Comparison of ENCODE assay signal across 8 cellular contexts in the genomic region with DNA sequence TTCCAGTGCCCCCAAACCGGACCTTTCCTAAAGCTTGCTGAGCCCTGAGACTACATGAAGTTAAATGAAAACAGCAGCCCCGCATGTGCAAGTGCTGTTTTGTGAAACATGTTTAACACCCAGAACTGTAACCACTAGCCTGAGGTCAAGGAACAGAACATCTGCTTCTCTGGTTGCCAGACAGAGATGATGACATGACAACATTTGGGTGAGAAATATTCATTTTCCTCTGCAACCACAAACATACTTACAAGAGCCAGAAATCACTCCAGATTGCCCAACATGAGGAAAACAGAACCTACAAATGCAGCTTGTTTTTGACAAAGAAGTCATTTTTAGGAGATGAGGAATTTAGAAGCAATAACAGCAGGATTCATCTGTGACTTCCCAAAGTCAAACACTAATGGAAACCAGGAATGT.
DNase-seq lines count a peak whose midpoint lies in the region; ATAC-seq and TF ChIP-seq lines count a peak whose summit lies in the region.

No MANE protein-coding gene starts in this region.

- no peaks in the 10 kb centered on the region for H3K79me2 ChIP-seq in PC-3 (ENCODE audit: low read length)

- no peak overlapping the region for H3K4me3 Mint-ChIP-seq in activated B cell treated with CpG ODN at 0.5 μM for 24 hours

- no peaks in the 10 kb centered on the region for H3F3A ChIP-seq in PC-3 (ENCODE audit: low read length, unreplicated experiment)

- H3K27ac ChIP-seq in PC-3 (ENCODE audit: low read length), result no peak overlapping the region
- H3K27ac ChIP-seq in effector memory CD4-positive, alpha-beta T cell (ENCODE audit: insufficient read depth, low read length, poor library complexity, severe bottlenecking), result no peak overlapping the region

- no TSS peak for BruUV-seq in PC-3 (replicated peaks; lab: Mats Ljungman, UMichigan)

- no peak overlapping the region for H3K9ac ChIP-seq in PC-3 (ENCODE audit: low read length)

- no peaks in the 10 kb centered on the region for H3K9me2 ChIP-seq in PC-3 (replicated peaks; ENCODE audit: low read length)

- POLR2A ChIA-PET in activated B cell treated with CpG ODN at 0.5 μM for 24 hours (lab: Charles Lee) (interaction anchor here (0.6 to 2.3 kb wide), 6 partner anchors 24 to 276 kb away, joined by 3 to 10 read pairs (median 6); no protein-coding TSS in a partner anchor), PC-3 (lab: Charles Lee; ENCODE audit: unreplicated experiment) (no interaction called here)

- H3K27me3 Mint-ChIP-seq in activated B cell treated with CpG ODN at 0.5 μM for 24 hours, result no peaks in the 10 kb centered on the region

- no peaks in the 10 kb centered on the region for H3K9me3 Mint-ChIP-seq in activated B cell treated with CpG ODN at 0.5 μM for 24 hours

- peaks cover 8% of the 10 kb centered on the region for H3K36me3 Mint-ChIP-seq in activated B cell treated with CpG ODN at 0.5 μM for 24 hours (ENCODE audit: low read depth)

- no peaks in the 10 kb centered on the region for H3K9me3 ChIP-seq in PC-3 (ENCODE audit: low read length)
- no peaks in the 10 kb centered on the region for H3K9me3 ChIP-seq in effector memory CD4-positive, alpha-beta T cell (ENCODE audit: control insufficient read depth, low read length)

- H3K27me3 ChIP-seq in PC-3 (ENCODE audit: low read length), result peaks cover 5% of the 10 kb centered on the region; the same call in 1 of the 2 replicates
- H3K27me3 ChIP-seq in effector memory CD4-positive, alpha-beta T cell (replicated peaks; ENCODE audit: control insufficient read depth, insufficient read depth, low read length, poor library complexity, severe bottlenecking), result no peaks in the 10 kb centered on the region

- H3K27ac Mint-ChIP-seq in activated B cell treated with CpG ODN at 0.5 μM for 24 hours, result peak overlapping the region; percentile 24

- CTCF ChIA-PET in activated B cell treated with CpG ODN at 0.5 μM for 24 hours (lab: Charles Lee) (interaction anchor here (1.0 to 2.3 kb wide), 5 partner anchors 13 to 1634 kb away, joined by 3 to 7 read pairs (median 3); no protein-coding TSS in a partner anchor), PC-3 (lab: Charles Lee) (no interaction called here)

- peak; percentile 51 for ATAC-seq in HG03095 (IDR thresholded peaks at IDR 0.05; ENCODE audit: unreplicated experiment)
- no peak for ATAC-seq in activated B cell treated with CpG ODN at 0.5 μM for 24 hours (ENCODE audit: low read depth)
- ATAC-seq in PC-3, result no peak

- H3K4me3 ChIP-seq in PC-3 (ENCODE audit: low read length), result no peak overlapping the region
- H3K4me3 ChIP-seq in effector memory CD4-positive, alpha-beta T cell (ENCODE audit: insufficient read depth, low read depth, low read length, poor library complexity, severe bottlenecking), result no peak overlapping the region

- H3K4me1 Mint-ChIP-seq in activated B cell treated with CpG ODN at 0.5 μM for 24 hours, result peaks cover 23% of the 10 kb centered on the region

- H4K20me1 ChIP-seq in PC-3 (ENCODE audit: low read length), result no peaks in the 10 kb centered on the region

- TF ChIP-seq CTCF in activated B cell treated with CpG ODN at 0.5 μM for 24 hours (IDR thresholded peaks at IDR 0.05) (no peak), PC-3 (conservative IDR thresholded peaks at IDR 0.05; ENCODE audit: low read depth, low read length) (no peak)

- DNase-seq in stimulated activated CD4-positive, alpha-beta T cell treated with anti-CD3 and anti-CD28 coated beads, Interleukin-1b, Interleukin-23, amount 100 ng/mL, for 48 hours, result peak; percentile 33
- DNase-seq in stimulated activated CD4-positive, alpha-beta T cell treated with anti-CD3 and anti-CD28 coated beads, Interleukin-12 subunit alpha, Interleukin-12 subunit beta, amount 100 ng/mL, for 4 hours, result no peak
- DNase-seq in activated B cell treated with CpG ODN at 0.5 μM for 24 hours (no peak), iris pigment epithelial cell (ENCODE audit: low read depth) (peak; percentile 99), activated gamma-delta T cell treated with Interleukin-2 at 50 U/mL for 16 hours (no peak), PC-3 (no peak)
- no peak for DNase-seq in effector memory CD4-positive, alpha-beta T cell

- no peaks in the 10 kb centered on the region for H3K4me1 ChIP-seq in PC-3 (ENCODE audit: insufficient read depth, low read length)
- H3K4me1 ChIP-seq in effector memory CD4-positive, alpha-beta T cell (ENCODE audit: control insufficient read depth, insufficient read depth, low read length, poor library complexity, severe bottlenecking), result no peaks in the 10 kb centered on the region

- H2AFZ ChIP-seq in PC-3 (ENCODE audit: low read length), result no peak overlapping the region

- intact Hi-C loops in activated B cell treated with CpG ODN at 0.5 μM for 24 hours (cut with micrococcal nuclease), result loop anchor here (2.0 to 5.0 kb wide), 4 partner anchors 41 to 561 kb away; a partner anchor contains a TSS
- intact Hi-C loops in PC-3 (cut with micrococcal nuclease), result no loop called here

- no peaks in the 10 kb centered on the region for H3K36me3 ChIP-seq in PC-3 (ENCODE audit: low read depth, low read length)
- no peaks in the 10 kb centered on the region for H3K36me3 ChIP-seq in effector memory CD4-positive, alpha-beta T cell (ENCODE audit: control insufficient read depth, insufficient read depth, low read length)

- H3K4me2 ChIP-seq in PC-3 (ENCODE audit: low read length), result no peak overlapping the region

Comparison
In these comparisons a context has a peak if more than half of its experiments do, and no peak if none do; other contexts are left out.
1. DNase-seq: peak in stimulated activated CD4-positive, alpha-beta T cell treated with anti-CD3 and anti-CD28 coated beads, Interleukin-1b, Interleukin-23, amount 100 ng/mL, for 48 hours (single experiment) and iris pigment epithelial cell (single experiment); none in stimulated activated CD4-positive, alpha-beta T cell treated with anti-CD3 and anti-CD28 coated beads, Interleukin-12 subunit alpha, Interleukin-12 subunit beta, amount 100 ng/mL, for 4 hours (single experiment), activated B cell treated with CpG ODN at 0.5 μM for 24 hours (single experiment), activated gamma-delta T cell treated with Interleukin-2 at 50 U/mL for 16 hours (single experiment), PC-3 (single experiment) and effector memory CD4-positive, alpha-beta T cell (0 of 3).